Comparison of ENCODE assay signal across 8 cellular contexts in the genomic region with DNA sequence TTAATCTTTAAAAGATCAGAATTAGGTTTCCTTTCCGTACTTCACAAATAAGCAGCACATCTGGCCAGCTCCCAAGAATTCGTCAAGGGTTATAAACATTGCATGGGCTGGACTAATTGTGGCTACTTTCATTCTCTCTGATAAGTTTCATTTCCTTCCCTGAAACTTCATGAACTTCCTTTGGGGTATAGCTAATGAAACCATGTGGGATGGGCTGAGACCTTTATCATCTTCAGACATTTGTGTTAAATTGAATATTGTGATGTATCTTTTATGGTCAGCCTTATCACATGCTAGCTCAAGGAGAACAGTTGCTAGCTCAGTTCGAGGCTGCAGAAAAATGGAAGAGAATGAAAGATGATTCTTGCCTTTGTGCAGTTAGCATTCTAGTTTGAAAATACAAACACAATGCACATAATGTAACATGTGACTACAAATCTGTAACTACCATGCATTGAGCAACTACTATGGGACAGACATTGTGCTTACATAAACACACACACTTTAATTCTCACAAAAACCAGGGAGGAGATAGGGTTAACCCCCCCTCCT. TPM values are rescaled to one million over a fixed set of nuclear protein-coding genes. Genes with fewer than 3 reads are reported as not detected.
DNase-seq lines count a peak whose midpoint lies in the region; ATAC-seq and TF ChIP-seq lines count a peak whose summit lies in the region.

No MANE protein-coding gene starts in this region.

- no peaks in the 10 kb centered on the region for H3K79me2 ChIP-seq in trophoblast cell (ENCODE audit: control insufficient read depth, insufficient read depth, low read length, poor library complexity)

- no peaks in the 10 kb centered on the region for H3K36me3 Mint-ChIP-seq in mesothelial cell of epicardium

- H3K9me3 ChIP-seq in ascending aorta (no peaks in the 10 kb centered on the region), trophoblast cell (ENCODE audit: insufficient read depth, low read depth, low read length) (no peaks in the 10 kb centered on the region)

- DNase-seq in left cardiac atrium, result peak; percentile 66
- DNase-seq in Right ventricle myocardium superior, result no peak
- no peak for DNase-seq in ascending aorta (ENCODE audit: low spot score in 2 of 2)
- DNase-seq in mesothelial cell of epicardium (ENCODE audit: low spot score in 2 of 2, unreplicated experiment in 2 of 2), result no peak
- DNase-seq in trophoblast cell, result no peak
- no peak for DNase-seq in NCI-H1092 treated with DMSO at 0.1 percent for 48 hours (lab: John Stamatoyannopoulos, UW)

- H3K14ac ChIP-seq in trophoblast cell (ENCODE audit: low read length), result no peak overlapping the region

- H3K27ac Mint-ChIP-seq in mesothelial cell of epicardium, result peak overlapping the region; percentile 81

- intact Hi-C loops in left cardiac atrium (cut with DNase I), result no loop called here
- intact Hi-C loops in Right ventricle myocardium superior (cut with DNase I), result loop anchor here (5.0 kb wide), 1 partner anchor 41 kb away; no protein-coding TSS in a partner anchor
- intact Hi-C loops in ascending aorta (cut with DNase I), result loop anchor here (1.0 kb wide), 1 partner anchor 41 kb away; no protein-coding TSS in a partner anchor

- H3K36me3 ChIP-seq in ascending aorta (no peaks in the 10 kb centered on the region), trophoblast cell (ENCODE audit: control insufficient read depth in 1 of 2, insufficient read depth in 2 of 2, low read length in 2 of 2) (no peaks in the 10 kb centered on the region)

- H3K4me3 Mint-ChIP-seq in mesothelial cell of epicardium, result peak overlapping the region; percentile 49

- no peak overlapping the region for H3K4me2 ChIP-seq in trophoblast cell (ENCODE audit: low read length)

- H3K27ac ChIP-seq in ascending aorta (peak overlapping the region; percentile 50 to 54), trophoblast cell (ENCODE audit: low read depth, low read length) (no peak overlapping the region)

- H2BK120ac ChIP-seq in trophoblast cell (ENCODE audit: insufficient read depth, low read length, poor library complexity), result no peak overlapping the region

- H4K91ac ChIP-seq in trophoblast cell (ENCODE audit: low read depth, low read length), result no peak overlapping the region

- TF ChIP-seq CTCF in ascending aorta (IDR thresholded peaks at IDR 0.05), result no peak
- no peak for TF ChIP-seq CTCF in mesothelial cell of epicardium (IDR thresholded peaks at IDR 0.05; ENCODE audit: unreplicated experiment)

- no peak overlapping the region for H2BK12ac ChIP-seq in trophoblast cell (ENCODE audit: low read length)

- peak overlapping the region; percentile 15 to 22 for H3K4me3 ChIP-seq in ascending aorta
- H3K4me3 ChIP-seq in trophoblast cell (ENCODE audit: low read depth, low read length), result no peak overlapping the region

- H3K9me3 Mint-ChIP-seq in mesothelial cell of epicardium, result no peaks in the 10 kb centered on the region

- H3K4me1 Mint-ChIP-seq in mesothelial cell of epicardium, result peaks cover 44% of the 10 kb centered on the region

- no CpG with 5 or more reads among the region's 3 CpGs for WGBS in trophoblast cell (ENCODE audit: extremely low coverage, insufficient coverage, insufficient read length)

- H2AK5ac ChIP-seq in trophoblast cell (ENCODE audit: low read length), result no peak overlapping the region

- H3K79me1 ChIP-seq in trophoblast cell (ENCODE audit: low read length), result peaks cover 2% of the 10 kb centered on the region

- ATAC-seq in left cardiac atrium (no peak), Right ventricle myocardium superior (ENCODE audit: poor library complexity) (no peak), HG03469 (IDR thresholded peaks at IDR 0.05; ENCODE audit: unreplicated experiment) (peak; percentile 42), GM21381 (IDR thresholded peaks at IDR 0.05; ENCODE audit: unreplicated experiment) (no peak)

- no peak overlapping the region for H3K23ac ChIP-seq in trophoblast cell (ENCODE audit: low read length)

- H3K27me3 Mint-ChIP-seq in mesothelial cell of epicardium (ENCODE audit: low read depth), result peaks cover 13% of the 10 kb centered on the region

- H3K9ac ChIP-seq in trophoblast cell (ENCODE audit: low read length), result no peak overlapping the region

- no peak overlapping the region for H2AFZ ChIP-seq in trophoblast cell (ENCODE audit: insufficient read depth, low read length, poor library complexity)

- H3K4ac ChIP-seq in trophoblast cell (ENCODE audit: low read depth, low read length), result no peak overlapping the region

- no peak overlapping the region for H4K8ac ChIP-seq in trophoblast cell (ENCODE audit: low read depth, low read length)

- no peak overlapping the region for H4K12ac ChIP-seq in trophoblast cell (ENCODE audit: low read depth, low read length)

- peaks cover 4 to 32% of the 10 kb centered on the region in 2 donors for H3K4me1 ChIP-seq in ascending aorta
- peaks cover 14 to 19% of the 10 kb centered on the region in 2 experiments for H3K4me1 ChIP-seq in trophoblast cell (ENCODE audit: control insufficient read depth in 1 of 2, insufficient read depth in 2 of 2, low read length in 2 of 2)

- no peak overlapping the region for H3K18ac ChIP-seq in trophoblast cell (ENCODE audit: low read length)

- H2BK5ac ChIP-seq in trophoblast cell (ENCODE audit: low read depth, low read length, poor library complexity), result no peak overlapping the region

- H3K27me3 ChIP-seq in ascending aorta, result no peaks in the 10 kb centered on the region
- no peaks in the 10 kb centered on the region for H3K27me3 ChIP-seq in trophoblast cell (ENCODE audit: insufficient read depth, low read length)

RNA-seq across cellular contexts. Expression of a gene that starts 1.7 kb away (rescaled TPM):
- 10 to 100 TPM; 58.8 to 65.2 TPM for total RNA-seq in left cardiac atrium
- 121 TPM for total RNA-seq in Right ventricle myocardium superior
- total RNA-seq in ascending aorta, result 18.4 TPM
- total RNA-seq in mesothelial cell of epicardium, result 4.0 to 5.2 TPM (median 4.3 TPM) in 3 replicates
- polyA plus RNA-seq in trophoblast cell (2013), result 17.5 and 17.8 TPM in 2 replicates

Comparison
In these comparisons a context has a peak if more than half of its experiments do, and no peak if none do; other contexts are left out.
1. intact Hi-C loops: an anchor here in Right ventricle myocardium superior (5.0 kb wide) and ascending aorta (1.0 kb wide); none called in left cardiac atrium.